Comparison of ENCODE assay signal across 26 cellular contexts in genomic region chrX:1475881-1476280, GRCh38. TPM values are rescaled to one million over a fixed set of nuclear protein-coding genes. Genes with fewer than 3 reads are reported as not detected.
DNase-seq lines count a peak whose midpoint lies in the region; ATAC-seq and TF ChIP-seq lines count a peak whose summit lies in the region.
"Had no signal": no experiment of that assay in that cellular context is flagged by ENCODE, and none has a peak within 500 bp of the region (broad histone marks: within the 10 kb centered on the region; RNA-seq: fewer than 3 reads in every experiment).

No MANE protein-coding gene starts in this region.

- H3K9me3 Mint-ChIP-seq in activated CD8-positive, alpha-beta memory T cell treated with anti-CD3 and anti-CD28 coated beads, Interleukin-2, amount 10 ng/mL, durations not matched to agents 7 days and 5 days (ENCODE audit: low read depth): peaks cover 27% of the 10 kb centered on the region
- peaks cover 17% of the 10 kb centered on the region for H3K9me3 Mint-ChIP-seq in osteocyte (ENCODE audit: unreplicated experiment)

- peaks cover 81% of the 10 kb centered on the region for H3K4me1 Mint-ChIP-seq in activated CD8-positive, alpha-beta memory T cell treated with anti-CD3 and anti-CD28 coated beads, Interleukin-2, amount 10 ng/mL, durations not matched to agents 7 days and 5 days
- H3K4me1 Mint-ChIP-seq in osteocyte (ENCODE audit: unreplicated experiment): no peaks in the 10 kb centered on the region

- intact Hi-C loops in colonic mucosa (cut with DNase I): no loop called here

- H3K9ac ChIP-seq in colonic mucosa (ENCODE audit: low read depth in 2 of 2, low read length in 2 of 2): no peak overlapping the region

- CTCF ChIA-PET in activated CD8-positive, alpha-beta memory T cell treated with anti-CD3 and anti-CD28 coated beads, Interleukin-2, amount 10 ng/mL, durations not matched to agents 7 days and 5 days (lab: Charles Lee): no interaction called here

- no peaks in the 10 kb centered on the region for H3K4me1 ChIP-seq in colonic mucosa
- H3K4me1 ChIP-seq: foreskin keratinocyte had no signal

- ATAC-seq in activated CD8-positive, alpha-beta memory T cell treated with anti-CD3 and anti-CD28 coated beads, Interleukin-2, amount 10 ng/mL, durations not matched to agents 7 days and 5 days: no peak
- no peak for ATAC-seq in HG03135 (IDR thresholded peaks at IDR 0.05; ENCODE audit: unreplicated experiment)
- ATAC-seq: foreskin keratinocyte, left ventricle myocardium superior, mucosa of descending colon had no signal

- H3K36me3 ChIP-seq in colonic mucosa: no peaks in the 10 kb centered on the region
- H3K36me3 ChIP-seq: SJCRH30, thoracic aorta, WERI-Rb-1 had no signal

- H3K4me3 Mint-ChIP-seq in activated CD8-positive, alpha-beta memory T cell treated with anti-CD3 and anti-CD28 coated beads, Interleukin-2, amount 10 ng/mL, durations not matched to agents 7 days and 5 days: no peak overlapping the region
- H3K4me3 Mint-ChIP-seq in osteocyte (ENCODE audit: unreplicated experiment): no peak overlapping the region
- H3K4me3 Mint-ChIP-seq: H9 had no signal

- H3K27me3 ChIP-seq in colonic mucosa: no peaks in the 10 kb centered on the region
- H3K27me3 ChIP-seq: foreskin keratinocyte, hepatocyte, SJCRH30 had no signal

- TF ChIP-seq CTCF in GM12873 (IDR thresholded peaks at IDR 0.05; ENCODE audit: insufficient read depth, low read depth, low read length, missing control alignments) (peak; percentile 33), colonic mucosa (IDR thresholded peaks at IDR 0.05) (no peak), osteocyte (IDR thresholded peaks at IDR 0.05) (no peak)

- H3K9me3 ChIP-seq in colonic mucosa: no peaks in the 10 kb centered on the region
- H3K9me3 ChIP-seq: mucosa of descending colon, thoracic aorta had no signal

- H3K27me3 Mint-ChIP-seq in activated CD8-positive, alpha-beta memory T cell treated with anti-CD3 and anti-CD28 coated beads, Interleukin-2, amount 10 ng/mL, durations not matched to agents 7 days and 5 days: no peaks in the 10 kb centered on the region
- no peaks in the 10 kb centered on the region for H3K27me3 Mint-ChIP-seq in osteocyte (ENCODE audit: unreplicated experiment)

- DNase-seq in activated CD8-positive, alpha-beta memory T cell treated with anti-CD3 and anti-CD28 coated beads, Interleukin-2, amount 50 U/mL, for 4 hours: peak; percentile 2
- no peak for DNase-seq in activated CD8-positive, alpha-beta memory T cell treated with anti-CD3 and anti-CD28 coated beads, Interleukin-2, amount 10 ng/mL, durations not matched to agents 7 days and 5 days
- peak; percentile 7 for DNase-seq in colonic mucosa
- peak; percentile 36 for DNase-seq in osteocyte (ENCODE audit: extremely low spot score, unreplicated experiment)
- no peak for DNase-seq in germinal center (ENCODE audit: low spot score)
- DNase-seq in medulla oblongata (ENCODE audit: extremely low spot score): no peak
- DNase-seq: anterior cingulate cortex; C1 segment of cervical spinal cord; caudate nucleus; erythroblast; foreskin keratinocyte; H9; IMR-90; left ventricle myocardium superior; mucosa of descending colon; NCI-H1417; NCI-H510A treated with DMSO at 0.1 percent for 48 hours; SJCRH30; stimulated activated CD4-positive, alpha-beta T cell treated with anti-CD3 and anti-CD28 coated beads, Interleukin-1b, Interleukin-23, amount 100 ng/mL, for 48 hours; stimulated activated naive CD4-positive, alpha-beta T cell treated with Interleukin-2 at 50 U/mL for 16 hours; WERI-Rb-1 had no signal

- H3K36me3 Mint-ChIP-seq in activated CD8-positive, alpha-beta memory T cell treated with anti-CD3 and anti-CD28 coated beads, Interleukin-2, amount 10 ng/mL, durations not matched to agents 7 days and 5 days: peaks cover 87% of the 10 kb centered on the region
- H3K36me3 Mint-ChIP-seq in osteocyte (ENCODE audit: unreplicated experiment): no peaks in the 10 kb centered on the region

- H3K27ac Mint-ChIP-seq in activated CD8-positive, alpha-beta memory T cell treated with anti-CD3 and anti-CD28 coated beads, Interleukin-2, amount 10 ng/mL, durations not matched to agents 7 days and 5 days: no peak overlapping the region
- no peak overlapping the region for H3K27ac Mint-ChIP-seq in osteocyte (ENCODE audit: unreplicated experiment)
- H3K27ac Mint-ChIP-seq: H9 had no signal

- H3K4me3 ChIP-seq in colonic mucosa: no peak overlapping the region
- H3K4me3 ChIP-seq: hepatocyte, mucosa of descending colon, SJCRH30, thoracic aorta had no signal

- no peak overlapping the region for H3K27ac ChIP-seq in colonic mucosa
- H3K27ac ChIP-seq: foreskin keratinocyte, hepatocyte, HL-60, SJCRH30, thoracic aorta, WERI-Rb-1 had no signal

RNA-seq across cellular contexts. Expression of gene ASMTL, which starts 23.2 kb away (rescaled TPM):
- total RNA-seq in activated CD8-positive, alpha-beta memory T cell treated with anti-CD3 and anti-CD28 coated beads, Interleukin-2, amount 10 ng/mL, durations not matched to agents 7 days and 5 days: 10 to 100 TPM; 39.9 to 44.7 TPM
- total RNA-seq in colonic mucosa (10 to 100 TPM; 17.4 to 21.6 TPM), osteocyte (33.3 and 35.9 TPM in 2 replicates)

Comparison
In these comparisons a context has a peak if more than half of its experiments do, and no peak if none do; other contexts are left out.
1. DNase-seq: peak in activated CD8-positive, alpha-beta memory T cell treated with anti-CD3 and anti-CD28 coated beads, Interleukin-2, amount 50 U/mL, for 4 hours (single experiment), colonic mucosa (single experiment) and osteocyte (single experiment); none in activated CD8-positive, alpha-beta memory T cell treated with anti-CD3 and anti-CD28 coated beads, Interleukin-2, amount 10 ng/mL, durations not matched to agents 7 days and 5 days (single experiment), germinal center (single experiment) and medulla oblongata (single experiment).